In the genomic region with DNA sequence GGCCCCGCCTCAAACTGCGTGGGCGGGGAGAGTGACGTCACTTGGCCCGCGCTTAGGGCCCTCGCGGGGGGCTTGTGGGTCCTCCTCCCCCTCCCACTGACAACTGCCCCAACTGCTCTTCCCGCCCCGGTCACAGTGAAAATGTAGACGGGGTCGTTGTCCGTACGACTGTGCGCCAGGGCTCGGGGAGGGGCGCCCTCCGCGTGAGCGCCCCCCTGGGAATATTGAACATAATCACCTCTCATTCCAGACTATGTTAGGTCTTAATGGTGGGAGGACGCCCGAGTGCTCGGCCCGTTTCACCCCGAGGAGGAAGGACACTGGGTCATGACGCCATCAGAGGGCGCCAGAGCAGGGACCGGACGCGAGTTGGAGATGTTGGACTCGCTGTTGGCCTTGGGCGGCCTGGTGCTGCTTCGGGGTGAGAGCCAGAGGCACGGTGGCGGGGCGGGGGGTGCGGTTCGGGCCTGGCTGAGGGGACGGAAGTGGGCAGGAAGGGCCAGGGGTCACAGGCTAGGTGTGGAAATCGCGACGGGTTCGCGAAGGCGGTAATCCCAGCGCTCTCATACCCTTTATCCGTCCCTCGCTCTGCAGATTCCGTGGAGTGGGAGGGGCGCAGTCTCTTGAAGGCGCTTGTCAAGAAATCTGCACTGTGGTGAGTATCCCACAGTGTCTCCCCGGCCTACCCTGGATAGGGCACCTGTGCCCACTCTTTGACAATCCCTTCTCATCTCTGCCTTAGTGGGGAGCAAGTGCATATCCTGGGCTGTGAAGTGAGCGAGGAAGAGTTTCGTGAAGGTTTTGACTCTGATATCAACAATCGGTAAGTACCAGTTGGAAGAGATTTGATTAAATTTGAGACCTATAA, we compare ENCODE assay signal across 1 cellular context.
TF ChIP-seq lines count a peak whose summit lies in the region.

Gene ELP5 (plus strand): TSS at position 40 of the 868 bp plus-strand sequence. CDS start 336 bp downstream, at position 376.

TF ChIP-seq in HepG2, 621 proteins besides CTCF, POLR2A, EP300 and RAD21 (continued from another document and continues in another):
- peak; percentile 57 for TF ChIP-seq ZNF563 (CRISPR knock-in tag; IDR thresholded peaks at IDR 0.05)
- no peak for TF ChIP-seq CHCHD3 (CRISPR knock-in tag; IDR thresholded peaks at IDR 0.05)
- TF ChIP-seq, protein P1, sequence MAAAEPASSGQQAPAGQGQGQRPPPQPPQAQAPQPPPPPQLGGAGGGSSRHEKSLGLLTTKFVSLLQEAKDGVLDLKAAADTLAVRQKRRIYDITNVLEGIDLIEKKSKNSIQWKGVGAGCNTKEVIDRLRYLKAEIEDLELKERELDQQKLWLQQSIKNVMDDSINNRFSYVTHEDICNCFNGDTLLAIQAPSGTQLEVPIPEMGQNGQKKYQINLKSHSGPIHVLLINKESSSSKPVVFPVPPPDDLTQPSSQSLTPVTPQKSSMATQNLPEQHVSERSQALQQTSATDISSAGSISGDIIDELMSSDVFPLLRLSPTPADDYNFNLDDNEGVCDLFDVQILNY (CRISPR knock-in tag; conservative IDR thresholded peaks at IDR 0.05) = no peak; the same call in 1 of the 2 replicates
- peak; percentile 35; the same call in 1 of the 2 replicates for TF ChIP-seq ZNF12 (CRISPR knock-in tag; IDR thresholded peaks at IDR 0.05)
- TF ChIP-seq ZNF512B (CRISPR knock-in tag; IDR thresholded peaks at IDR 0.05; ENCODE audit: borderline replicate concordance) = no peak
- TF ChIP-seq, protein P2, sequence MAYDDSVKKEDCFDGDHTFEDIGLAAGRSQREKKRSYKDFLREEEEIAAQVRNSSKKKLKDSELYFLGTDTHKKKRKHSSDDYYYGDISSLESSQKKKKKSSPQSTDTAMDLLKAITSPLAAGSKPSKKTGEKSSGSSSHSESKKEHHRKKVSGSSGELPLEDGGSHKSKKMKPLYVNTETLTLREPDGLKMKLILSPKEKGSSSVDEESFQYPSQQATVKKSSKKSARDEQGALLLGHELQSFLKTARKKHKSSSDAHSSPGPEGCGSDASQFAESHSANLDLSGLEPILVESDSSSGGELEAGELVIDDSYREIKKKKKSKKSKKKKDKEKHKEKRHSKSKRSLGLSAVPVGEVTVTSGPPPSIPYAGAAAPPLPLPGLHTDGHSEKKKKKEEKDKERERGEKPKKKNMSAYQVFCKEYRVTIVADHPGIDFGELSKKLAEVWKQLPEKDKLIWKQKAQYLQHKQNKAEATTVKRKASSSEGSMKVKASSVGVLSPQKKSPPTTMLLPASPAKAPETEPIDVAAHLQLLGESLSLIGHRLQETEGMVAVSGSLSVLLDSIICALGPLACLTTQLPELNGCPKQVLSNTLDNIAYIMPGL (CRISPR knock-in tag; IDR thresholded peaks at IDR 0.05; ENCODE audit: borderline replicate concordance in 1 of 2, low read depth in 1 of 2) = peak; percentile 94 to 96
- TF ChIP-seq, protein P3, sequence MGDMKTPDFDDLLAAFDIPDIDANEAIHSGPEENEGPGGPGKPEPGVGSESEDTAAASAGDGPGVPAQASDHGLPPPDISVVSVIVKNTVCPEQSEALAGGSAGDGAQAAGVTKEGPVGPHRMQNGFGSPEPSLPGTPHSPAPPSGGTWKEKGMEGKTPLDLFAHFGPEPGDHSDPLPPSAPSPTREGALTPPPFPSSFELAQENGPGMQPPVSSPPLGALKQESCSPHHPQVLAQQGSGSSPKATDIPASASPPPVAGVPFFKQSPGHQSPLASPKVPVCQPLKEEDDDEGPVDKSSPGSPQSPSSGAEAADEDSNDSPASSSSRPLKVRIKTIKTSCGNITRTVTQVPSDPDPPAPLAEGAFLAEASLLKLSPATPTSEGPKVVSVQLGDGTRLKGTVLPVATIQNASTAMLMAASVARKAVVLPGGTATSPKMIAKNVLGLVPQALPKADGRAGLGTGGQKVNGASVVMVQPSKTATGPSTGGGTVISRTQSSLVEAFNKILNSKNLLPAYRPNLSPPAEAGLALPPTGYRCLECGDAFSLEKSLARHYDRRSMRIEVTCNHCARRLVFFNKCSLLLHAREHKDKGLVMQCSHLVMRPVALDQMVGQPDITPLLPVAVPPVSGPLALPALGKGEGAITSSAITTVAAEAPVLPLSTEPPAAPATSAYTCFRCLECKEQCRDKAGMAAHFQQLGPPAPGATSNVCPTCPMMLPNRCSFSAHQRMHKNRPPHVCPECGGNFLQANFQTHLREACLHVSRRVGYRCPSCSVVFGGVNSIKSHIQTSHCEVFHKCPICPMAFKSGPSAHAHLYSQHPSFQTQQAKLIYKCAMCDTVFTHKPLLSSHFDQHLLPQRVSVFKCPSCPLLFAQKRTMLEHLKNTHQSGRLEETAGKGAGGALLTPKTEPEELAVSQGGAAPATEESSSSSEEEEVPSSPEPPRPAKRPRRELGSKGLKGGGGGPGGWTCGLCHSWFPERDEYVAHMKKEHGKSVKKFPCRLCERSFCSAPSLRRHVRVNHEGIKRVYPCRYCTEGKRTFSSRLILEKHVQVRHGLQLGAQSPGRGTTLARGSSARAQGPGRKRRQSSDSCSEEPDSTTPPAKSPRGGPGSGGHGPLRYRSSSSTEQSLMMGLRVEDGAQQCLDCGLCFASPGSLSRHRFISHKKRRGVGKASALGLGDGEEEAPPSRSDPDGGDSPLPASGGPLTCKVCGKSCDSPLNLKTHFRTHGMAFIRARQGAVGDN (CRISPR knock-in tag; IDR thresholded peaks at IDR 0.05) = peak; percentile 94
- 0 out of 2 replicates have a peak, but pooled peaks have one; percentile 52 for TF ChIP-seq POLR2AphosphoS2 (IDR thresholded peaks at IDR 0.05; ENCODE audit: low read depth, low read length)
- TF ChIP-seq HDAC6 (IDR thresholded peaks at IDR 0.05; ENCODE audit: low read depth, low read length) = no peak
- no peak; the same call in 1 of the 2 replicates for TF ChIP-seq NCOA2 (CRISPR knock-in tag; IDR thresholded peaks at IDR 0.05)
- peak; percentile 92 for TF ChIP-seq SIN3A (IDR thresholded peaks at IDR 0.05; ENCODE audit: borderline replicate concordance, low read depth, low read length)
- no peak for TF ChIP-seq IKZF1 (IDR thresholded peaks at IDR 0.05)
- TF ChIP-seq MTF2 (CRISPR knock-in tag; IDR thresholded peaks at IDR 0.05; ENCODE audit: borderline replicate concordance) = no peak
- no peak; the same call in 1 of the 2 replicates for TF ChIP-seq FOSL1 (CRISPR knock-in tag; IDR thresholded peaks at IDR 0.05; ENCODE audit: borderline replicate concordance)
- TF ChIP-seq, protein P4, sequence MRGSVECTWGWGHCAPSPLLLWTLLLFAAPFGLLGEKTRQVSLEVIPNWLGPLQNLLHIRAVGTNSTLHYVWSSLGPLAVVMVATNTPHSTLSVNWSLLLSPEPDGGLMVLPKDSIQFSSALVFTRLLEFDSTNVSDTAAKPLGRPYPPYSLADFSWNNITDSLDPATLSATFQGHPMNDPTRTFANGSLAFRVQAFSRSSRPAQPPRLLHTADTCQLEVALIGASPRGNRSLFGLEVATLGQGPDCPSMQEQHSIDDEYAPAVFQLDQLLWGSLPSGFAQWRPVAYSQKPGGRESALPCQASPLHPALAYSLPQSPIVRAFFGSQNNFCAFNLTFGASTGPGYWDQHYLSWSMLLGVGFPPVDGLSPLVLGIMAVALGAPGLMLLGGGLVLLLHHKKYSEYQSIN (CRISPR knock-in tag; IDR thresholded peaks at IDR 0.05; ENCODE audit: borderline replicate concordance) = no peak
- no peak for TF ChIP-seq ZNF101 (CRISPR knock-in tag; IDR thresholded peaks at IDR 0.05; ENCODE audit: borderline replicate concordance, low read depth)
- peak; percentile 93 for TF ChIP-seq HNF1B (CRISPR knock-in tag; IDR thresholded peaks at IDR 0.05)
- TF ChIP-seq ZBTB20 (CRISPR knock-in tag; IDR thresholded peaks at IDR 0.05; ENCODE audit: borderline replicate concordance, low read depth) = peak; percentile 72; the same call in 1 of the 2 replicates
- no peak; the same call in 1 of the 2 replicates for TF ChIP-seq TFDP1 (CRISPR knock-in tag; IDR thresholded peaks at IDR 0.05; ENCODE audit: borderline replicate concordance)
- TF ChIP-seq ZHX1 (CRISPR knock-in tag; IDR thresholded peaks at IDR 0.05; ENCODE audit: low read depth) = peak; percentile 89
- no peak for TF ChIP-seq FOXA1 (IDR thresholded peaks at IDR 0.05)
- TF ChIP-seq FOXA1 (CRISPR knock-in tag; IDR thresholded peaks at IDR 0.05) = no peak
- TF ChIP-seq ZNF558 (CRISPR knock-in tag; IDR thresholded peaks at IDR 0.05; ENCODE audit: borderline replicate concordance) = no peak
- 0 out of 2 replicates have a peak, but pooled peaks have one; percentile 23 for TF ChIP-seq ZNF766 (CRISPR knock-in tag; IDR thresholded peaks at IDR 0.05; ENCODE audit: borderline replicate concordance)
- peak; percentile 31; the same call in 1 of the 2 replicates for TF ChIP-seq MIER2 (CRISPR knock-in tag; IDR thresholded peaks at IDR 0.05)
- TF ChIP-seq ZNF839 (CRISPR knock-in tag; IDR thresholded peaks at IDR 0.05; ENCODE audit: borderline replicate concordance) = no peak
- TF ChIP-seq ZNF207 (IDR thresholded peaks at IDR 0.05; ENCODE audit: borderline replicate concordance) = no peak
- TF ChIP-seq CENPX (CRISPR knock-in tag; IDR thresholded peaks at IDR 0.05) = no peak
- TF ChIP-seq, protein P5, sequence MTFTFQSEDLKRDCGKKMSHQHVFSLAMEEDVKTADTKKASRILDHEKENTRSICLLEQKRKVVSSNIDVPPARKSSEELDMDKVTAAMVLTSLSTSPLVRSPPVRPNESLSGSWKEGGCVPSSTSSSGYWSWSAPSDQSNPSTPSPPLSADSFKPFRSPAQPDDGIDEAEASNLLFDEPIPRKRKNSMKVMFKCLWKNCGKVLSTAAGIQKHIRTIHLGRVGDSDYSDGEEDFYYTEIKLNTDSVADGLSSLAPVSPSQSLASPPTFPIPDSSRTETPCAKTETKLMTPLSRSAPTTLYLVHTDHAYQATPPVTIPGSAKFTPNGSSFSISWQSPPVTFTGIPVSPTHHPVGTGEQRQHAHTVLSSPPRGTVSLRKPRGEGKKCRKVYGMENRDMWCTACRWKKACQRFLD (CRISPR knock-in tag; IDR thresholded peaks at IDR 0.05; ENCODE audit: borderline replicate concordance) = no peak; the same call in 1 of the 2 replicates
